ENCODE assay signal across 25 cellular contexts in genomic region chr7:134126126-134126525, GRCh38. TPM values are rescaled to one million over a fixed set of nuclear protein-coding genes. Genes with fewer than 3 reads are reported as not detected.
A peak's percentile ranks its signal among the peaks of the same experiment; 100 is the strongest.
DNase-seq lines count a peak whose midpoint lies in the region; ATAC-seq and TF ChIP-seq lines count a peak whose summit lies in the region.
"Had no signal": no experiment of that assay in that cellular context is flagged by ENCODE, and none has a peak within 500 bp of the region (broad histone marks: within the 10 kb centered on the region; RNA-seq: fewer than 3 reads in every experiment).

No MANE protein-coding gene starts in this region.

- no peak overlapping the region for H3K9ac ChIP-seq in PC-3 (ENCODE audit: low read length)

- peaks cover 16% of the 10 kb centered on the region; the same call in 1 of the 2 replicates for H3K27me3 ChIP-seq in PC-3 (ENCODE audit: low read length)
- H3K27me3 ChIP-seq: esophagus muscularis mucosa, uterus had no signal

- H3F3A ChIP-seq in PC-3 (ENCODE audit: low read length, unreplicated experiment), result no peaks in the 10 kb centered on the region

- intact Hi-C loops in PC-3 (cut with micrococcal nuclease), result loop anchor here (2.0 kb wide), 1 partner anchor 191 kb away; the partner anchor contains the start of gene SLC35B4

- no peak overlapping the region for H2AFZ ChIP-seq in PC-3 (ENCODE audit: low read length)

- TF ChIP-seq CTCF in osteocyte (IDR thresholded peaks at IDR 0.05) (no peak), PC-3 (conservative IDR thresholded peaks at IDR 0.05; ENCODE audit: low read depth, low read length) (no peak)

- no TSS peak for BruUV-seq in PC-3 (replicated peaks; lab: Mats Ljungman, UMichigan)

- no peak overlapping the region for H3K4me3 ChIP-seq in PC-3 (ENCODE audit: low read length)
- H3K4me3 ChIP-seq: SJSA1 had no signal

- H3K27ac ChIP-seq in PC-3 (ENCODE audit: low read length), result no peak overlapping the region
- H3K27ac ChIP-seq: esophagus muscularis mucosa, foreskin keratinocyte, prostate gland, SJSA1, uterus had no signal

- peak; percentile 8 for DNase-seq in DMS79 (lab: John Stamatoyannopoulos, UW)
- DNase-seq in NCI-H2227 (lab: John Stamatoyannopoulos, UW; ENCODE audit: unreplicated experiment), result peak; percentile 11
- DNase-seq in naive B cell, result no peak
- DNase-seq in osteocyte (ENCODE audit: extremely low spot score, unreplicated experiment), result no peak
- no peak for DNase-seq in DMS 273 treated with DMSO at 0.1 percent for 48 hours (lab: John Stamatoyannopoulos, UW)
- no peak for DNase-seq in PC-3
- no peak for DNase-seq in midbrain (lab: John Stamatoyannopoulos, UW)
- DNase-seq: activated CD4-positive, alpha-beta T cell treated with anti-CD3 and anti-CD28 coated beads, Interleukin-2, amount 50 U/mL, for 4 hours; activated CD8-positive, alpha-beta memory T cell treated with anti-CD3 and anti-CD28 coated beads, Interleukin-2, amount 50 U/mL, for 48 hours; aorta; DMS153; foreskin keratinocyte; H7; mesenchymal stem cell; NCI-H1930; NCI-H748 treated with DMSO at 0.1 percent for 48 hours; stimulated activated CD4-positive, alpha-beta T cell treated with anti-CD3 and anti-CD28 coated beads, Interleukin-4, amount 100 ng/mL, for 4 hours; stimulated activated naive B cell treated with anti-CD40 and anti-IgM and Interleukin-4, amounts not matched to agents 10 μg/mL and 1 μg/mL and 100 μg/mL, for 72 hours; uterus had no signal

- H3K9me3 ChIP-seq in PC-3 (ENCODE audit: low read length), result no peaks in the 10 kb centered on the region
- H3K9me3 ChIP-seq: esophagus muscularis mucosa, prostate gland, SJSA1, uterus had no signal

- H3K4me1 Mint-ChIP-seq in naive B cell, result peaks cover 17 to 26% (median 22%) of the 10 kb centered on the region in 3 donors
- peaks cover 16% of the 10 kb centered on the region for H3K4me1 Mint-ChIP-seq in osteocyte (ENCODE audit: unreplicated experiment)

- POLR2A ChIA-PET in PC-3 (lab: Charles Lee; ENCODE audit: unreplicated experiment), result no interaction called here

- no peaks in the 10 kb centered on the region for H3K79me2 ChIP-seq in PC-3 (ENCODE audit: low read length)

- H3K4me2 ChIP-seq in PC-3 (ENCODE audit: low read length), result no peak overlapping the region

- no peaks in the 10 kb centered on the region for H3K4me1 ChIP-seq in PC-3 (ENCODE audit: insufficient read depth, low read length)
- H3K4me1 ChIP-seq: foreskin keratinocyte, prostate gland, SJSA1, uterus had no signal

- no peaks in the 10 kb centered on the region for H3K9me2 ChIP-seq in PC-3 (replicated peaks; ENCODE audit: low read length)

- H3K36me3 Mint-ChIP-seq in naive B cell (no peaks in the 10 kb centered on the region), osteocyte (ENCODE audit: unreplicated experiment) (no peaks in the 10 kb centered on the region)
- H3K36me3 Mint-ChIP-seq: activated naive CD4-positive, alpha-beta T cell treated with anti-CD3 and anti-CD28 coated beads, Interleukin-2, amount 50 U/mL, for 24 hours; stimulated activated naive B cell treated with anti-CD40 and anti-IgM and Interleukin-4, amounts not matched to agents 10 μg/mL and 1 μg/mL and 100 μg/mL, for 72 hours had no signal

- H3K27ac Mint-ChIP-seq in naive B cell (peak overlapping the region in 1 of 6 donors; percentile 40), osteocyte (ENCODE audit: unreplicated experiment) (no peak overlapping the region)
- H3K27ac Mint-ChIP-seq: activated T-helper 2 cell treated with anti-CD3 and anti-CD28 coated beads, Interferon-gamma antibody, Interleukin-2, Interleukin-4, amounts not matched to agents 10 μg/mL and 5 μg/mL and 100 μg/mL, durations not matched to agents 14 hours and 24 hours and 36 hours; stimulated activated naive B cell treated with anti-CD40 and anti-IgM and Interleukin-4, amounts not matched to agents 10 μg/mL and 1 μg/mL and 100 μg/mL, for 72 hours had no signal

- H3K4me3 Mint-ChIP-seq in naive B cell, result peak overlapping the region in 6 of 8 donors; percentile 15 to 96 (median 90)
- peak overlapping the region; percentile 81 for H3K4me3 Mint-ChIP-seq in osteocyte (ENCODE audit: unreplicated experiment)

- CTCF ChIA-PET in PC-3 (lab: Charles Lee), result no interaction called here

- H3K36me3 ChIP-seq in PC-3 (ENCODE audit: low read depth, low read length), result no peaks in the 10 kb centered on the region
- H3K36me3 ChIP-seq: esophagus muscularis mucosa, prostate gland, SJSA1, uterus had no signal

- no peaks in the 10 kb centered on the region for H4K20me1 ChIP-seq in PC-3 (ENCODE audit: low read length)

- no peak for ATAC-seq in naive B cell (ENCODE audit: low read depth in 2 of 2)
- ATAC-seq in PC-3, result no peak

- H3K27me3 Mint-ChIP-seq in naive B cell (peaks cover 7 to 29% (median 21%) of the 10 kb centered on the region in 3 donors), osteocyte (ENCODE audit: unreplicated experiment) (peaks cover 65% of the 10 kb centered on the region)

- H3K9me3 Mint-ChIP-seq in naive B cell (peaks cover 0 to 2% (median 0%) of the 10 kb centered on the region in 7 donors), osteocyte (ENCODE audit: unreplicated experiment) (no peaks in the 10 kb centered on the region)
- H3K9me3 Mint-ChIP-seq: activated naive CD4-positive, alpha-beta T cell treated with anti-CD3 and anti-CD28 coated beads, Interleukin-2, amount 50 U/mL, for 24 hours; activated T-helper 2 cell treated with anti-CD3 and anti-CD28 coated beads, Interferon-gamma antibody, Interleukin-2, Interleukin-4, amounts not matched to agents 10 μg/mL and 5 μg/mL and 100 μg/mL, durations not matched to agents 14 hours and 24 hours and 36 hours; stimulated activated naive B cell treated with anti-CD40 and anti-IgM and Interleukin-4, amounts not matched to agents 10 μg/mL and 1 μg/mL and 100 μg/mL, for 72 hours had no signal

RNA-seq across cellular contexts. Expression of gene LRGUK, which starts 1.0 kb away (rescaled TPM):
- not detected for polyA plus RNA-seq in naive B cell (ENCODE audit: low read depth in 6 of 6)
- total RNA-seq in osteocyte (0.13 and 0.30 TPM in 2 replicates), PC-3 (2014; rRNA removed) (1.0 TPM in 2 replicates)
- total RNA-seq: G401 had no signal

Comparison
In these comparisons a context has a peak if more than half of its experiments do, and no peak if none do; other contexts are left out.
1. DNase-seq: peak in DMS79 (single experiment) and NCI-H2227 (single experiment); none in naive B cell (single experiment), osteocyte (single experiment), DMS 273 treated with DMSO at 0.1 percent for 48 hours (single experiment), PC-3 (single experiment) and midbrain (single experiment).